9 cellular contexts compared by ENCODE assay signal in the genomic region with DNA sequence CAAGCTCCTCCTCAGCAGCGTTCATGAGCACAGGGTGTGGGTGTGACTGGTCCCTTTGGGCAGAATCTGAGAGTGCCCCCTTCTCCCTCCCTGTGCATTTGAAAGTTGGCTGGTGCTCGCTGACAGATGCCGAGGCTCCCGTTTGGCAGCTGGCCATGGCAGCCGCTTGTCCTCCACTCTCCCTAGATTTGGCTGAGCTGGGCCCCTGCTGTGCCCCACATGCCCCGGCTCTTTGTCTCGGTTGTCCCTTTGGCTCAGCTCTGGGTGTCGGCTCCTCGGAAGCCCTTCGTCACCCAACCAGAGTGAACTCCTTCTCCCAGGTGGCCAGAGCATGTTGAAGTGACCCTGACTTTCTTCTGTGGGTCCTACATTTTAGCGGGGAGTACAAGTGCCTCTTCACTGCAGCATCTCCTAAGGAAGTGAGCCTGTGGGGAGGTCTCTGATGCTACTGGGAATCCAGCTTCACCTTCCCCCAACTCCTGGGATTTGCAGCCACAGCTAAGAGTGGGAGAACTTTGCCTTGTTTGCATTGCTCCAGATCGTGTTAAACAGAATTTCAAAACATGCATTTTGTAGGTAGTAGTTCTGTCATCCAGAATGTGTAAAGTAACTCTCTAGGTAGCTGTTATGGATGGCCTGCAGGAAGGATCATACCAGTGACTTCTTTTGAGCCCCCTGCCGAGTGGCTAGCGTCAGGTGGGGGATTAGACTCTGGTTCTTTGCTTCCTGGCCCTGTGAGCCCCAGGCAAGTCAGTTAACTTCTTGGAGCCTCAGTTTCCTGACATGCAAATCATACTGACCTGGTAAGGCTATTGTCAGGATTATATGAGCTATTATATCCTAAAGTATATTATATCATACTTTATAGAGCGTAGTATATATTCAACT. TPM values are rescaled to one million over a fixed set of nuclear protein-coding genes. Genes with fewer than 3 reads are reported as not detected.
DNase-seq lines count a peak whose midpoint lies in the region; ATAC-seq and TF ChIP-seq lines count a peak whose summit lies in the region.
"Had no signal": no experiment of that assay in that cellular context is flagged by ENCODE, and none has a peak within 500 bp of the region (broad histone marks: within the 10 kb centered on the region; RNA-seq: fewer than 3 reads in every experiment).

No MANE protein-coding gene starts in this region.

- H3K4me3 Mint-ChIP-seq in MCF 10A (ENCODE audit: unreplicated experiment) = no peak overlapping the region
- no peak overlapping the region for H3K4me3 Mint-ChIP-seq in chondrocyte (ENCODE audit: unreplicated experiment)
- H3K4me3 Mint-ChIP-seq in stimulated activated memory B cell treated with anti-CD40 and anti-IgM and Interleukin-4, amounts not matched to agents 10 μg/mL and 1 μg/mL and 100 μg/mL, for 72 hours = no peak overlapping the region

- DNase-seq in MCF 10A (ENCODE audit: unreplicated experiment) (peak; percentile 37), mammary epithelial cell (no peak), NCI-H345 treated with DMSO at 0.1 percent for 48 hours (lab: John Stamatoyannopoulos, UW; ENCODE audit: unreplicated experiment) (peak; percentile 95), chondrocyte (ENCODE audit: low spot score) (peak; percentile 47), HPDE6-E6E7 (ENCODE audit: extremely low spot score) (no peak)
- DNase-seq: AML-193 had no signal

- no peaks in the 10 kb centered on the region for H3K9me3 ChIP-seq in mammary epithelial cell (replicated peaks; ENCODE audit: insufficient read depth, low read length)

- H2AFZ ChIP-seq in mammary epithelial cell (ENCODE audit: low read depth, low read length) = no peak overlapping the region

- in situ Hi-C loops in mammary epithelial cell (cut with MboI; ENCODE audit: low sequenced_read_pairs in 2 of 2) = no loop called here

- 89% methylated on average over 7 of the region's 15 CpGs for WGBS in mammary epithelial cell (ENCODE audit: low coverage, missing lambda C conversion rate)

- no peaks in the 10 kb centered on the region for H3K27me3 ChIP-seq in mammary epithelial cell (ENCODE audit: insufficient read depth, low read length)

- POLR2A ChIA-PET in MCF 10A (lab: Yijun Ruan, JAX) = no interaction called here

- dilution Hi-C loops in mammary epithelial cell (cut with HindIII; ENCODE audit: low sequenced_read_pairs) = no loop called here

- H3K36me3 ChIP-seq in mammary epithelial cell (ENCODE audit: insufficient read depth, low read length) = no peaks in the 10 kb centered on the region

- H3K4me1 Mint-ChIP-seq in MCF 10A (ENCODE audit: insufficient read depth, unreplicated experiment) = peaks cover 30% of the 10 kb centered on the region
- H3K4me1 Mint-ChIP-seq in chondrocyte (ENCODE audit: low read depth) = peaks cover 45% of the 10 kb centered on the region
- H3K4me1 Mint-ChIP-seq in stimulated activated memory B cell treated with anti-CD40 and anti-IgM and Interleukin-4, amounts not matched to agents 10 μg/mL and 1 μg/mL and 100 μg/mL, for 72 hours = peaks cover 92% of the 10 kb centered on the region

- no peak for ATAC-seq in stimulated activated memory B cell treated with anti-CD40 and anti-IgM and Interleukin-4, amounts not matched to agents 10 μg/mL and 1 μg/mL and 100 μg/mL, for 72 hours
- ATAC-seq in GM21529 (IDR thresholded peaks at IDR 0.05; ENCODE audit: unreplicated experiment) = no peak
- no peak for ATAC-seq in GM19035 (IDR thresholded peaks at IDR 0.05; ENCODE audit: unreplicated experiment)

- H3K4me1 ChIP-seq in mammary epithelial cell (ENCODE audit: insufficient read depth, low read length) = no peaks in the 10 kb centered on the region

- intact Hi-C loops in MCF 10A (cut with micrococcal nuclease) = no loop called here
- intact Hi-C loops in mammary epithelial cell (cut with micrococcal nuclease) = no loop called here

- H3K9me3 Mint-ChIP-seq in MCF 10A (ENCODE audit: unreplicated experiment) (no peaks in the 10 kb centered on the region), chondrocyte (ENCODE audit: low read depth) (no peaks in the 10 kb centered on the region)
- no peaks in the 10 kb centered on the region for H3K9me3 Mint-ChIP-seq in stimulated activated memory B cell treated with anti-CD40 and anti-IgM and Interleukin-4, amounts not matched to agents 10 μg/mL and 1 μg/mL and 100 μg/mL, for 72 hours

- no peak overlapping the region for H3K9ac ChIP-seq in mammary epithelial cell (ENCODE audit: insufficient read depth, low read length)

- H3K36me3 Mint-ChIP-seq in MCF 10A (ENCODE audit: insufficient read depth, unreplicated experiment) = peaks cover 9% of the 10 kb centered on the region
- no peaks in the 10 kb centered on the region for H3K36me3 Mint-ChIP-seq in chondrocyte (ENCODE audit: low read depth)
- H3K36me3 Mint-ChIP-seq in stimulated activated memory B cell treated with anti-CD40 and anti-IgM and Interleukin-4, amounts not matched to agents 10 μg/mL and 1 μg/mL and 100 μg/mL, for 72 hours = peaks cover 16% of the 10 kb centered on the region

- no peak for TF ChIP-seq CTCF in MCF 10A (IDR thresholded peaks at IDR 0.05; ENCODE audit: unreplicated experiment)
- no peak for TF ChIP-seq CTCF in mammary epithelial cell (conservative IDR thresholded peaks at IDR 0.05 in 1 of 2, IDR thresholded peaks at IDR 0.05 in 1 of 2; ENCODE audit: extremely low read depth in 1 of 2, insufficient read depth in 1 of 2, low read depth in 1 of 2, low read length in 2 of 2)
- TF ChIP-seq CTCF in chondrocyte (IDR thresholded peaks at IDR 0.05) = no peak

- H3K27ac Mint-ChIP-seq in MCF 10A (ENCODE audit: low read depth, unreplicated experiment) = no peak overlapping the region
- H3K27ac Mint-ChIP-seq in chondrocyte (ENCODE audit: unreplicated experiment) = no peak overlapping the region
- peak overlapping the region; percentile 28 for H3K27ac Mint-ChIP-seq in stimulated activated memory B cell treated with anti-CD40 and anti-IgM and Interleukin-4, amounts not matched to agents 10 μg/mL and 1 μg/mL and 100 μg/mL, for 72 hours

- peaks cover 96% of the 10 kb centered on the region for H3K79me2 ChIP-seq in mammary epithelial cell (ENCODE audit: insufficient read depth, low read length)

- no peaks in the 10 kb centered on the region for H3K27me3 Mint-ChIP-seq in MCF 10A (ENCODE audit: insufficient read depth, unreplicated experiment)
- no peaks in the 10 kb centered on the region for H3K27me3 Mint-ChIP-seq in chondrocyte (ENCODE audit: low read depth)
- no peaks in the 10 kb centered on the region for H3K27me3 Mint-ChIP-seq in stimulated activated memory B cell treated with anti-CD40 and anti-IgM and Interleukin-4, amounts not matched to agents 10 μg/mL and 1 μg/mL and 100 μg/mL, for 72 hours

- no peak overlapping the region for H3K4me3 ChIP-seq in mammary epithelial cell (replicated peaks in 1 of 3; ENCODE audit: insufficient read depth in 1 of 3, low read depth in 2 of 3, low read length in 3 of 3)

- no peak overlapping the region for H3K27ac ChIP-seq in mammary epithelial cell (ENCODE audit: insufficient read depth, low read depth, low read length)

- no peak overlapping the region for H3K4me2 ChIP-seq in mammary epithelial cell (ENCODE audit: insufficient read depth, low read depth, low read length)

- CTCF ChIA-PET in MCF 10A (lab: Yijun Ruan, JAX) (interaction anchor here (1.0 to 2.8 kb wide), 4 partner anchors 13 to 202 kb away, joined by 3 to 8 read pairs (median 4); no protein-coding TSS in a partner anchor), mammary epithelial cell (lab: Charles Lee; ENCODE audit: low non-redundant PET) (no interaction called here)

- no peaks in the 10 kb centered on the region for H4K20me1 ChIP-seq in mammary epithelial cell (ENCODE audit: insufficient read depth, low read length)

- BruUV-seq in MCF 10A (replicated peaks; lab: Mats Ljungman, UMichigan) = no TSS peak
- BruUV-seq in mammary epithelial cell (replicated peaks; lab: Mats Ljungman, UMichigan) = no TSS peak

RNA-seq across cellular contexts. Expression of gene HPCAL1, which starts 24.2 kb away (rescaled TPM):
- total RNA-seq in MCF 10A (2022) = 136 and 144 TPM in 2 replicates
- 10 to 100 TPM; 26.3 to 82.8 TPM for total RNA-seq in mammary epithelial cell
- 75.1 TPM for polyA plus RNA-seq in mammary epithelial cell
- polyA minus RNA-seq in mammary epithelial cell = 56.5 TPM
- 18.7 to 44.0 TPM (median 19.3 TPM) in 3 replicates for total RNA-seq in chondrocyte

Comparison
In these comparisons a context has a peak if more than half of its experiments do, and no peak if none do; other contexts are left out.
1. DNase-seq: peak in MCF 10A (single experiment), NCI-H345 treated with DMSO at 0.1 percent for 48 hours (single experiment) and chondrocyte (single experiment); none in mammary epithelial cell (single experiment) and HPDE6-E6E7 (single experiment).